ENCODE assay signal across 8 cellular contexts in the genomic region with DNA sequence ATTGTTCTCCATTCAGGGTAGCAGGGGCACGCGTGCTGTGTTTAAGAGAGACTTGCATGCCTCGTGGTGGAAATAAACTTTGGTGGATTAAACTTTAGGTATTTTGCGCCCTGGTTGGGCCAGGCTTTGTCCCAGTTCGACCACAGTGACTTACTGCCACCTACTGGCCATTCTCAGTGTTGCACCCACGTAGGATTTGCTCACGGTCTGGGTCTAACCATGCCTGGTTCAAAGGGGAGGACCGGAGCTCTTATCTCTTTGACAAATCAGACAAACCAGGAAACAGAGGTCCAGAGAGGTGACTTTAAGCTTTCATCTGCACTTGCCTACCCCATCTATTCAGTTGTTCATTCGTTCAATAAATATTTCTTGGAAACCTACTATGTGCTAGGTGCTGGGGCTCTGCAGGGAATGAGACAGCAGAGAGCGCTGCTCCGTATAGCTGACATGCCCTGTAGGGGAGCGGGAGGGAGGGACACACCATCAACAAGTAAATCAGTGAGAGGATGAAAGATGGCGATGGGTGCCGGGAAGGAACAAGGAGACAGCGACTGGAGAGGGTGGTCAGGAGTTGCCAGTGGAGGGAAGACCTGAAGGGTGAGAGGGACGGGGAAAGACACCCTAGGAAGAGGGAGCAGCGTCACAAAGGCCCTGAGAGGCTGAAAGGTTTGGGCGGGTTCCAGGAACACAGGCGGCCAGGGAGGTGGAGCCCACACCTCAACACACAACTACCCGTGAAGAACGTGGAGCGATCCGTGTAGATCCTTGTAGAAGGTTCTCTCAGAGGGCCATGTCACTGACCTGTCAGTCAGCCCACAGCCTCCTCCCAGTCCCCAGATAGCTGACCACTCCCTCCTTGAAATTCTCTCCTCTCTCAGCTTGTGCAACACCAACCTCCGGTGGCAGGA. TPM values are rescaled to one million over a fixed set of nuclear protein-coding genes. Genes with fewer than 3 reads are reported as not detected.
DNase-seq lines count a peak whose midpoint lies in the region; ATAC-seq and TF ChIP-seq lines count a peak whose summit lies in the region.

No MANE protein-coding gene starts in this region.

- H4K91ac ChIP-seq in neuronal stem cell (ENCODE audit: low read depth, low read length, poor library complexity), result peak overlapping the region; percentile 11

- H3K27me3 ChIP-seq in foreskin keratinocyte (no peaks in the 10 kb centered on the region), neuronal stem cell (ENCODE audit: control insufficient read depth in 3 of 3, insufficient read depth in 3 of 3, low read depth in 1 of 3, low read length in 3 of 3) (no peaks in the 10 kb centered on the region)

- TF ChIP-seq CTCF in LNCaP clone FGC (IDR thresholded peaks at IDR 0.05; ENCODE audit: control insufficient read depth, extremely low read depth, insufficient read depth) (peak; percentile 97), RWPE1 (conservative IDR thresholded peaks at IDR 0.05; ENCODE audit: low read depth) (peak; percentile 93), foreskin keratinocyte (conservative IDR thresholded peaks at IDR 0.05) (peak; percentile 98)

- H2BK120ac ChIP-seq in neuronal stem cell (ENCODE audit: low read depth, low read length), result no peak overlapping the region

- H2BK12ac ChIP-seq in neuronal stem cell (ENCODE audit: low read length), result peak overlapping the region; percentile 47

- H2BK5ac ChIP-seq in neuronal stem cell (ENCODE audit: low read length), result peak overlapping the region; percentile 54

- POLR2A ChIA-PET in RWPE1 (lab: Yijun Ruan, JAX; ENCODE audit: low non-redundant PET), result no interaction called here

- H3K27ac ChIP-seq in RWPE1, result peak overlapping the region; percentile 73
- H3K27ac ChIP-seq in foreskin keratinocyte, result no peak overlapping the region
- no peak overlapping the region for H3K27ac ChIP-seq in neuronal stem cell (replicated peaks; ENCODE audit: low read length)
- no peak overlapping the region for H3K27ac ChIP-seq in substantia nigra (ENCODE audit: low read depth, low read length, poor library complexity, severe bottlenecking)

- no peak overlapping the region for H2AK5ac ChIP-seq in neuronal stem cell (ENCODE audit: low read depth, low read length)

- ATAC-seq in GM21825 (IDR thresholded peaks at IDR 0.05; ENCODE audit: unreplicated experiment) (peak; percentile 76), foreskin keratinocyte (peak; percentile 87)

- H3K79me1 ChIP-seq in neuronal stem cell (ENCODE audit: low read depth, low read length), result no peaks in the 10 kb centered on the region

- peak overlapping the region; percentile 29 for H4K8ac ChIP-seq in neuronal stem cell (ENCODE audit: low read depth, low read length)

- no peak overlapping the region for H3K4me3 ChIP-seq in LNCaP clone FGC (ENCODE audit: low read depth, low read length)
- peak overlapping the region; percentile 4 to 75 for H3K4me3 ChIP-seq in neuronal stem cell (ENCODE audit: low read length in 2 of 2)

- CTCF ChIA-PET in RWPE1 (lab: Yijun Ruan, JAX), result interaction anchor here (0.6 to 2.0 kb wide), 28 partner anchors 8 to 546 kb away, joined by 3 to 15 read pairs (median 3); a partner anchor contains a TSS

- H3K4me2 ChIP-seq in neuronal stem cell (ENCODE audit: insufficient read depth, low read length, poor library complexity, severe bottlenecking), result peak overlapping the region; percentile 73

- H2BK15ac ChIP-seq in neuronal stem cell (ENCODE audit: low read length), result peak overlapping the region; percentile 73

- no peak overlapping the region for H3K14ac ChIP-seq in neuronal stem cell (ENCODE audit: low read length)

- no peaks in the 10 kb centered on the region for H3K4me1 ChIP-seq in foreskin keratinocyte
- H3K4me1 ChIP-seq in neuronal stem cell (ENCODE audit: control insufficient read depth in 2 of 2, insufficient read depth in 1 of 2, low read depth in 1 of 2, low read length in 2 of 2), result peaks cover 0 to 10% of the 10 kb centered on the region in 2 donors

- H3K18ac ChIP-seq in neuronal stem cell (ENCODE audit: low read length), result peak overlapping the region; percentile 69

- WGBS in neuronal stem cell (ENCODE audit: extremely low coverage in 2 of 2, insufficient read length in 2 of 2, insufficient replicate concordance in 1 of 2), 2 donors, result no CpG with 5 or more reads among the region's 24 CpGs

- H2AFZ ChIP-seq in neuronal stem cell (ENCODE audit: low read length), result peak overlapping the region; percentile 87

- no peak overlapping the region for H3K9ac ChIP-seq in neuronal stem cell (ENCODE audit: low read depth, low read length, poor library complexity)

- no peak overlapping the region for H3K4ac ChIP-seq in neuronal stem cell (ENCODE audit: low read length)

- H3K36me3 ChIP-seq in neuronal stem cell (replicated peaks in 1 of 2; ENCODE audit: control insufficient read depth in 2 of 2, insufficient read depth in 2 of 2, low read length in 2 of 2), result no peaks in the 10 kb centered on the region

- DNase-seq in DMS79 (lab: John Stamatoyannopoulos, UW) (peak; percentile 86), LNCaP clone FGC (ENCODE audit: low read depth) (peak; percentile 73), RWPE1 (ENCODE audit: low spot score) (peak; percentile 80), foreskin keratinocyte (peak; percentile 78 to 91), neuronal stem cell (ENCODE audit: low spot score) (peak; percentile 92), substantia nigra (lab: John Stamatoyannopoulos, UW) (peak in 44 of 49 donors; percentile 9 to 81 (median 58))
- peak; percentile 74 for DNase-seq in activated T-helper 9 cell treated with anti-CD3 and anti-CD28 coated beads, Interleukin-2, amount 50 U/mL, for 16 hours (ENCODE audit: low read depth)

- H3K23ac ChIP-seq in neuronal stem cell (ENCODE audit: low read depth, low read length, poor library complexity), result no peak overlapping the region

- no peaks in the 10 kb centered on the region for H3K9me3 ChIP-seq in neuronal stem cell (replicated peaks in 1 of 2; ENCODE audit: control insufficient read depth in 2 of 2, insufficient read depth in 1 of 2, low read depth in 1 of 2, low read length in 2 of 2)

RNA-seq across cellular contexts. Expression of a gene that starts 27.2 kb away (rescaled TPM):
- 167 and 194 TPM in 2 replicates for total RNA-seq in foreskin keratinocyte
- 153 and 177 TPM in 2 replicates for polyA plus RNA-seq in foreskin keratinocyte
- polyA plus RNA-seq in neuronal stem cell (2013, experiment 1 of 2), result 0.06 TPM
- polyA plus RNA-seq in neuronal stem cell (2013, experiment 2 of 2), result not detected
